Comparison of ENCODE assay signal across 11 cellular contexts in the genomic region with DNA sequence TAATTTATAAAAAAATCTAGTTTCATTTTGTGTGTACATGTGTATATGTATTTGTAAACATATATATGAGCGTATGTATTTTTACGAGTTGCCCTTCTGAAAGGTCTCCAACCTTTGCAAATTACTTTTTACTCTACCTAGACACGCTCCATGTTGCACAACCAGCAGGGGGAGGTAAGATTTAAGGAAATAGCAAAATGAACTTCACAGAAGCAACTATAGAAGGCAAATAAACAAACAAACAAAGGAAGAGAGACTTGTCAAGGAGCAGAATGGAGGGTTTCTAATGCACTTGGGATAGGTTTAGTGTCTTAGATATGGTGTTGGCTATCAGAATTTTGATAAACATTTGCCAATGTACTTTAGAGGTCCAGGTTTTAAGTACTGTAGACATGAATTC.
DNase-seq lines count a peak whose midpoint lies in the region; ATAC-seq and TF ChIP-seq lines count a peak whose summit lies in the region.
"Had no signal": no experiment of that assay in that cellular context is flagged by ENCODE, and none has a peak within 500 bp of the region (broad histone marks: within the 10 kb centered on the region; RNA-seq: fewer than 3 reads in every experiment).

No MANE protein-coding gene starts in this region.

- DNase-seq in DMS 273 (lab: John Stamatoyannopoulos, UW; ENCODE audit: unreplicated experiment) (peak; percentile 64), DMS 273 treated with DMSO at 0.1 percent for 48 hours (lab: John Stamatoyannopoulos, UW) (no peak), cerebellar cortex (ENCODE audit: low spot score) (peak; percentile 16), neuronal stem cell (ENCODE audit: low spot score) (peak; percentile 24), iPS-NIHi11 (ENCODE audit: low spot score) (no peak), GDM1 (lab: John Stamatoyannopoulos, UW) (no peak)
- DNase-seq: effector memory CD4-positive, alpha-beta T cell had no signal

- peak; percentile 67 for TF ChIP-seq CTCF in Loucy (conservative IDR thresholded peaks at IDR 0.05; ENCODE audit: low read length)

- H3K9me2 ChIP-seq in Loucy (replicated peaks; ENCODE audit: low read depth, low read length): no peaks in the 10 kb centered on the region

- H3K4me3 ChIP-seq in Loucy (ENCODE audit: low read length, poor library complexity, severe bottlenecking) (no peak overlapping the region), neuronal stem cell (ENCODE audit: low read length in 2 of 2) (no peak overlapping the region)
- H3K4me3 ChIP-seq: SJSA1 had no signal

- no peak overlapping the region for H4K91ac ChIP-seq in neuronal stem cell (ENCODE audit: low read depth, low read length, poor library complexity)

- H3K27ac ChIP-seq in neuronal stem cell (replicated peaks; ENCODE audit: low read length): no peak overlapping the region
- H3K27ac ChIP-seq: SJSA1 had no signal

- H2AK5ac ChIP-seq in neuronal stem cell (ENCODE audit: low read depth, low read length): no peak overlapping the region

- no peak overlapping the region for H3K14ac ChIP-seq in neuronal stem cell (ENCODE audit: low read length)

- no peak overlapping the region for H3K4ac ChIP-seq in neuronal stem cell (ENCODE audit: low read length)

- H2BK12ac ChIP-seq in neuronal stem cell (ENCODE audit: low read length): no peak overlapping the region

- no peak overlapping the region for H2BK15ac ChIP-seq in neuronal stem cell (ENCODE audit: low read length)

- H3K4me1 ChIP-seq in Loucy (ENCODE audit: insufficient read depth, low read length, poor library complexity, severe bottlenecking) (no peaks in the 10 kb centered on the region), neuronal stem cell (ENCODE audit: control insufficient read depth in 2 of 2, insufficient read depth in 1 of 2, low read depth in 1 of 2, low read length in 2 of 2) (no peaks in the 10 kb centered on the region)
- H3K4me1 ChIP-seq: SJSA1 had no signal

- ATAC-seq in HG03460 (IDR thresholded peaks at IDR 0.05; ENCODE audit: unreplicated experiment): no peak
- ATAC-seq: HCT116 had no signal

- no peak overlapping the region for H4K8ac ChIP-seq in neuronal stem cell (ENCODE audit: low read depth, low read length)

- H4K20me1 ChIP-seq in Loucy (ENCODE audit: insufficient read depth, low read length, poor library complexity, severe bottlenecking): no peaks in the 10 kb centered on the region

- H2AFZ ChIP-seq in Loucy (ENCODE audit: low read length) (no peak overlapping the region), neuronal stem cell (ENCODE audit: low read length) (no peak overlapping the region)

- H3K36me3 ChIP-seq in Loucy (ENCODE audit: insufficient read depth, low read length): no peaks in the 10 kb centered on the region
- H3K36me3 ChIP-seq in neuronal stem cell (replicated peaks in 1 of 2; ENCODE audit: control insufficient read depth in 2 of 2, insufficient read depth in 2 of 2, low read length in 2 of 2): no peaks in the 10 kb centered on the region
- H3K36me3 ChIP-seq: SJSA1 had no signal

- no peak overlapping the region for H3K23ac ChIP-seq in neuronal stem cell (ENCODE audit: low read depth, low read length, poor library complexity)

- H3K4me2 ChIP-seq in Loucy (ENCODE audit: low read depth, low read length, poor library complexity, severe bottlenecking): no peak overlapping the region
- H3K4me2 ChIP-seq in neuronal stem cell (ENCODE audit: insufficient read depth, low read length, poor library complexity, severe bottlenecking): no peak overlapping the region

- H3K9me3 ChIP-seq in Loucy (ENCODE audit: insufficient read depth, low read depth, low read length): no peaks in the 10 kb centered on the region
- no peaks in the 10 kb centered on the region for H3K9me3 ChIP-seq in neuronal stem cell (replicated peaks in 1 of 2; ENCODE audit: control insufficient read depth in 2 of 2, insufficient read depth in 1 of 2, low read depth in 1 of 2, low read length in 2 of 2)

- no peaks in the 10 kb centered on the region for H3K79me1 ChIP-seq in neuronal stem cell (ENCODE audit: low read depth, low read length)

- no peak overlapping the region for H3K18ac ChIP-seq in neuronal stem cell (ENCODE audit: low read length)

- no peak overlapping the region for H2BK120ac ChIP-seq in neuronal stem cell (ENCODE audit: low read depth, low read length)

- H3K27me3 ChIP-seq in Loucy (ENCODE audit: insufficient read depth, low read length, poor library complexity, severe bottlenecking) (no peaks in the 10 kb centered on the region), neuronal stem cell (ENCODE audit: control insufficient read depth in 3 of 3, insufficient read depth in 3 of 3, low read depth in 1 of 3, low read length in 3 of 3) (no peaks in the 10 kb centered on the region)
- H3K27me3 ChIP-seq: SJSA1 had no signal

- no CpG with 5 or more reads among the region's 3 CpGs for WGBS in neuronal stem cell (ENCODE audit: extremely low coverage in 2 of 2, insufficient read length in 2 of 2, insufficient replicate concordance in 1 of 2), 2 donors

- H3F3A ChIP-seq in Loucy (ENCODE audit: low read depth): no peaks in the 10 kb centered on the region

- H3K9ac ChIP-seq in Loucy (ENCODE audit: low read depth, low read length, poor library complexity, severe bottlenecking) (no peak overlapping the region), neuronal stem cell (ENCODE audit: low read depth, low read length, poor library complexity) (no peak overlapping the region)

- H2BK5ac ChIP-seq in neuronal stem cell (ENCODE audit: low read length): no peak overlapping the region

- H3K79me2 ChIP-seq in Loucy (ENCODE audit: insufficient read depth, low read length): no peaks in the 10 kb centered on the region

Comparison
In these comparisons a context has a peak if more than half of its experiments do, and no peak if none do; other contexts are left out.
1. DNase-seq: peak in DMS 273 (single experiment), cerebellar cortex (single experiment) and neuronal stem cell (single experiment); none in DMS 273 treated with DMSO at 0.1 percent for 48 hours (single experiment), iPS-NIHi11 (single experiment) and GDM1 (single experiment).